ENCODE assay signal across 16 cellular contexts in genomic region chr2:197673606-197674005, GRCh38. TPM values are rescaled to one million over a fixed set of nuclear protein-coding genes. Genes with fewer than 3 reads are reported as not detected.
DNase-seq lines count a peak whose midpoint lies in the region; ATAC-seq and TF ChIP-seq lines count a peak whose summit lies in the region.
"Had no signal": no experiment of that assay in that cellular context is flagged by ENCODE, and none has a peak within 500 bp of the region (broad histone marks: within the 10 kb centered on the region; RNA-seq: fewer than 3 reads in every experiment).

No MANE protein-coding gene starts in this region.

- H3K9me3 ChIP-seq in cardiac muscle cell (ENCODE audit: low read depth) (no peaks in the 10 kb centered on the region), neuron (ENCODE audit: low read length) (no peaks in the 10 kb centered on the region), upper lobe of right lung (no peaks in the 10 kb centered on the region)
- H3K9me3 ChIP-seq: prostate gland had no signal

- ATAC-seq in Right ventricle myocardium superior (ENCODE audit: poor library complexity), result no peak
- ATAC-seq in upper lobe of right lung, result no peak
- ATAC-seq: stimulated activated memory B cell treated with anti-CD40 and anti-IgM and Interleukin-4, amounts not matched to agents 10 μg/mL and 1 μg/mL and 100 μg/mL, for 72 hours had no signal

- peak overlapping the region; percentile 24 for H3K4me3 ChIP-seq in cardiac muscle cell
- H3K4me3 ChIP-seq in fibroblast of pulmonary artery (replicated peaks; ENCODE audit: low read depth, low read length), result peak overlapping the region; percentile 70
- H3K4me3 ChIP-seq in neuron (ENCODE audit: low read length), result peak overlapping the region; percentile 53
- peak overlapping the region; percentile 38 for H3K4me3 ChIP-seq in upper lobe of right lung
- H3K4me3 ChIP-seq: prostate gland had no signal

- intact Hi-C loops in Right ventricle myocardium superior (cut with DNase I), result no loop called here
- intact Hi-C loops in upper lobe of right lung (cut with DNase I), result no loop called here

- H3K4me1 ChIP-seq in cardiac muscle cell (ENCODE audit: low read depth), result peaks cover 43% of the 10 kb centered on the region
- H3K4me1 ChIP-seq in neuron (ENCODE audit: insufficient read depth, low read length), result peaks cover 34% of the 10 kb centered on the region
- peaks cover 13% of the 10 kb centered on the region for H3K4me1 ChIP-seq in upper lobe of right lung
- H3K4me1 ChIP-seq: prostate gland had no signal

- H3K27me3 ChIP-seq in cardiac muscle cell (no peaks in the 10 kb centered on the region), neuron (ENCODE audit: insufficient read depth, low read length) (no peaks in the 10 kb centered on the region), upper lobe of right lung (no peaks in the 10 kb centered on the region)

- H3K36me3 ChIP-seq in cardiac muscle cell (no peaks in the 10 kb centered on the region), neuron (ENCODE audit: insufficient read depth, low read length) (no peaks in the 10 kb centered on the region), upper lobe of right lung (no peaks in the 10 kb centered on the region)
- H3K36me3 ChIP-seq: prostate gland had no signal

- H3K27ac ChIP-seq in cardiac muscle cell (no peak overlapping the region), upper lobe of right lung (no peak overlapping the region)
- H3K27ac ChIP-seq: KMS-11, prostate gland had no signal

- peak overlapping the region; percentile 9 for H2AFZ ChIP-seq in neuron (ENCODE audit: low read depth, low read length)

- DNase-seq in cardiac muscle cell (ENCODE audit: low read depth in 1 of 2, low spot score in 1 of 2) (no peak), Right ventricle myocardium superior (no peak), fibroblast of pulmonary artery (ENCODE audit: low read depth) (no peak), upper lobe of right lung (no peak), NCI-H748 (lab: John Stamatoyannopoulos, UW; ENCODE audit: unreplicated experiment) (no peak), SW480 (ENCODE audit: low spot score) (no peak)
- DNase-seq in activated CD8-positive, alpha-beta memory T cell treated with anti-CD3 and anti-CD28 coated beads, Interleukin-2, amount 50 U/mL, for 48 hours, result no peak
- DNase-seq: 8988T; activated CD4-positive, alpha-beta T cell treated with anti-CD3 and anti-CD28 coated beads for 48 hours; CD8-positive, alpha-beta memory T cell; NCI-H2029 treated with DMSO at 0.1 percent for 48 hours; stimulated activated CD4-positive, alpha-beta T cell treated with anti-CD3 and anti-CD28 coated beads, Interleukin-4, amount 100 ng/mL, for 24 hours had no signal

- TF ChIP-seq CTCF in cardiac muscle cell (IDR thresholded peaks at IDR 0.05; ENCODE audit: low read depth, low read length), result no peak
- no peak for TF ChIP-seq CTCF in fibroblast of pulmonary artery (IDR thresholded peaks at IDR 0.05; ENCODE audit: low read length, missing control alignments)
- TF ChIP-seq CTCF in upper lobe of right lung (IDR thresholded peaks at IDR 0.05), result no peak

RNA-seq across cellular contexts. Expression of gene RFTN2, which starts 1.8 kb away (rescaled TPM):
- total RNA-seq in cardiac muscle cell, result 2.8 and 8.3 TPM in 2 replicates
- polyA plus RNA-seq in cardiac muscle cell, result 5.0 and 5.9 TPM in 2 replicates
- 4.4 TPM for total RNA-seq in Right ventricle myocardium superior
- total RNA-seq in upper lobe of right lung, result 12.3 TPM

RNA-seq across cellular contexts. Expression of gene MARS2, which starts 31.6 kb away (rescaled TPM):
- total RNA-seq in cardiac muscle cell, result 9.3 and 10.2 TPM in 2 replicates
- 8.4 and 11.6 TPM in 2 replicates for polyA plus RNA-seq in cardiac muscle cell
- 6.6 TPM for total RNA-seq in Right ventricle myocardium superior
- 6.5 TPM for total RNA-seq in upper lobe of right lung
